In genomic region chr1:209706622-209707021, GRCh38 we compare ENCODE assay signal across 2 cellular contexts.
TF ChIP-seq lines count a peak whose summit lies in the region.

No MANE protein-coding gene starts in this region.

TF ChIP-seq in liver, 16 proteins besides CTCF, POLR2A, EP300 and RAD21:
- TF ChIP-seq NR2F2 (IDR thresholded peaks at IDR 0.05) (no peak), TAF1 (conservative IDR thresholded peaks at IDR 0.05) (no peak), ATF3 (IDR thresholded peaks at IDR 0.05) (no peak), SP1 (IDR thresholded peaks at IDR 0.05) (peak; percentile 74), FOXA2 (IDR thresholded peaks at IDR 0.05) (no peak), YY1 (IDR thresholded peaks at IDR 0.05) (peak; percentile 83), RXRA (IDR thresholded peaks at IDR 0.05) (peak; percentile 67 to 85), REST (IDR thresholded peaks at IDR 0.05) (no peak), HNF4A (conservative IDR thresholded peaks at IDR 0.05) (peak; percentile 93 to 96), HNF4G (IDR thresholded peaks at IDR 0.05) (peak; percentile 73), MAX (IDR thresholded peaks at IDR 0.05) (peak; percentile 12), GABPA (IDR thresholded peaks at IDR 0.05 in 1 of 2, conservative IDR thresholded peaks at IDR 0.05 in 1 of 2) (no peak), FOXA1 (IDR thresholded peaks at IDR 0.05) (no peak), EGR1 (IDR thresholded peaks at IDR 0.05; ENCODE audit: low read depth in 2 of 2) (no peak), ZBTB33 (IDR thresholded peaks at IDR 0.05) (no peak), JUND (IDR thresholded peaks at IDR 0.05) (no peak)

TF ChIP-seq in HepG2, 621 proteins besides CTCF, POLR2A, EP300 and RAD21:
- TF ChIP-seq NFATC3 (CRISPR knock-in tag; IDR thresholded peaks at IDR 0.05) (no peak), GPN1 (CRISPR knock-in tag; IDR thresholded peaks at IDR 0.05; ENCODE audit: borderline replicate concordance) (no peak)
